29 cellular contexts compared by ENCODE assay signal in the genomic region with DNA sequence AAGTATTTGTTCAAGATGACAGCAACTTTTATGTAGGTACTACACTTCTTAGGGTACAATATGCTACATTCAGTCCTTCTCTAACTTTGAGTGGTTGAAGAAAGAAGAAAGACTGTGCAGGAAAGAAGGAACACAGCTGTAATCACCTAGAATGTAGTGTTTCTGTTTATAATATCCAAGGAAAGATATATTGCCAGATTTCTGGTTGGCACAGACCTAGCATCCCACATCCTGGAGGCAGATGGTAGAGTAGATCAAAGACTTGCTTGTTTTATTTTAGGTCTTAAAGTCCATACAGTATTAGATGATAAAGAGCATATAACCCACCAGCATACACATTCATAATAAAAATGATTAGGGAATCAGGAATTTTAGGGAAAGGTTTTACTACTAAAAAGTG. TPM values are rescaled to one million over a fixed set of nuclear protein-coding genes. Genes with fewer than 3 reads are reported as not detected.
"Had no signal": no experiment of that assay in that cellular context is flagged by ENCODE, and none has a peak within 500 bp of the region (broad histone marks: within the 10 kb centered on the region; RNA-seq: fewer than 3 reads in every experiment).

No MANE protein-coding gene starts in this region.

- ATAC-seq: effector memory CD8-positive, alpha-beta T cell; esophagus mucosa; gastrocnemius medialis; heart right ventricle; left cardiac atrium; left lung; left ventricle myocardium superior; lower lobe of right lung; mucosa of descending colon had no signal

- H3K9me3 ChIP-seq: colonic mucosa, esophagus squamous epithelium, gastrocnemius medialis, left lung, lower lobe of right lung, mucosa of descending colon had no signal

- H3K27ac ChIP-seq: colonic mucosa, epithelial cell of prostate, esophagus squamous epithelium, gastrocnemius medialis, heart right ventricle, left lung, lower lobe of right lung had no signal

- H3K4me1 ChIP-seq: colonic mucosa, gastrocnemius medialis had no signal

- H3K36me3 ChIP-seq: colonic mucosa, esophagus squamous epithelium, gastrocnemius medialis, heart right ventricle, left lung, lower lobe of right lung had no signal

- H3K27me3 ChIP-seq: colonic mucosa, esophagus squamous epithelium, gastrocnemius medialis, left lung had no signal

- H3K4me3 ChIP-seq: colonic mucosa, esophagus squamous epithelium, gastrocnemius medialis, heart right ventricle, left lung, lower lobe of right lung, mucosa of descending colon had no signal

- DNase-seq: colonic mucosa; cortex of kidney; effector CD8-positive, alpha-beta T cell; effector memory CD8-positive, alpha-beta T cell; endodermal cell; erythroblast; esophagus squamous epithelium; foreskin fibroblast; foreskin melanocyte; gastrocnemius medialis; glutamatergic neuron; head of caudate nucleus; heart right ventricle; hippocampal formation; left cardiac atrium; left lung; left ventricle myocardium superior; lower lobe of right lung; mesenchymal stem cell; mucosa of descending colon had no signal

RNA-seq across cellular contexts. Expression of a gene that starts 13.3 kb away (rescaled TPM):
- total RNA-seq: colonic mucosa, dermis microvascular lymphatic vessel endothelial cell, esophagus mucosa, esophagus squamous epithelium, glomerular endothelial cell, heart right ventricle, kidney epithelial cell, left lung, left ventricle myocardium superior, lower lobe of right lung, lung microvascular endothelial cell, mesenteric fat pad, mucosa of descending colon, myocyte had no signal
- polyA plus RNA-seq: keratinocyte had no signal
